Comparison of ENCODE assay signal across 13 cellular contexts in genomic region chr12:32681272-32681671, GRCh38. TPM values are rescaled to one million over a fixed set of nuclear protein-coding genes. Genes with fewer than 3 reads are reported as not detected.
DNase-seq lines count a peak whose midpoint lies in the region; ATAC-seq, FAIRE-seq and TF ChIP-seq lines count a peak whose summit lies in the region.
"Had no signal": no experiment of that assay in that cellular context is flagged by ENCODE, and none has a peak within 500 bp of the region (broad histone marks: within the 10 kb centered on the region; RNA-seq: fewer than 3 reads in every experiment).

No MANE protein-coding gene starts in this region.

- H3K9me3 ChIP-seq in MG63 = no peaks in the 10 kb centered on the region
- no peaks in the 10 kb centered on the region for H3K9me3 ChIP-seq in esophagus muscularis mucosa
- no peaks in the 10 kb centered on the region for H3K9me3 ChIP-seq in stomach
- no peaks in the 10 kb centered on the region for H3K9me3 ChIP-seq in WERI-Rb-1 (ENCODE audit: severe bottlenecking)
- H3K9me3 ChIP-seq: heart left ventricle had no signal

- H3K27ac ChIP-seq in esophagus muscularis mucosa (replicated peaks in 1 of 4) (peak overlapping the region; percentile 87 to 99 (median 96)), stomach (peak overlapping the region in 3 of 5 donors; percentile 94 to 98 (median 96)), WERI-Rb-1 (no peak overlapping the region)

- H3K36me3 ChIP-seq in MG63 = peaks cover 34% of the 10 kb centered on the region
- H3K36me3 ChIP-seq in esophagus muscularis mucosa = peaks cover 0 to 7% (median 0%) of the 10 kb centered on the region in 4 donors
- peaks cover 0 to 11% (median 9%) of the 10 kb centered on the region in 4 donors for H3K36me3 ChIP-seq in stomach
- H3K36me3 ChIP-seq in WERI-Rb-1 = peaks cover 30% of the 10 kb centered on the region

- DNase-seq in activated T-cell treated with anti-CD3 and anti-CD28 coated beads, Interleukin-2, amount 50 U/mL, for 72 hours = no peak
- no peak for DNase-seq in activated T-cell treated with anti-CD3 and anti-CD28 coated beads for 4 hours
- no peak for DNase-seq in MG63
- DNase-seq in esophagus muscularis mucosa (ENCODE audit: extremely low spot score) = no peak
- DNase-seq in stomach = no peak
- DNase-seq in D721Med (ENCODE audit: insufficient read length, low spot score) = no peak
- no peak for DNase-seq in WERI-Rb-1
- DNase-seq in GM10266 (ENCODE audit: extremely low spot score) = no peak
- DNase-seq: activated gamma-delta T cell, heart left ventricle, NCI-H187, right cardiac atrium had no signal

- H3K27ac Mint-ChIP-seq in activated T-cell treated with anti-CD3 and anti-CD28 coated beads, Interleukin-2, amount 50 U/mL, for 72 hours = no peak overlapping the region

- 82% methylated on average over 11 of the region's 11 CpGs for WGBS in esophagus muscularis mucosa
- WGBS in stomach, 5 donors = 84 to 89% (median 85%) methylated on average over 11 of the region's 11 CpGs

- H3K27me3 ChIP-seq in MG63 = no peaks in the 10 kb centered on the region
- no peaks in the 10 kb centered on the region for H3K27me3 ChIP-seq in esophagus muscularis mucosa
- no peaks in the 10 kb centered on the region for H3K27me3 ChIP-seq in stomach
- H3K27me3 ChIP-seq in WERI-Rb-1 (ENCODE audit: insufficient read depth, low read depth, severe bottlenecking) = no peaks in the 10 kb centered on the region
- H3K27me3 ChIP-seq: heart left ventricle had no signal

- peak overlapping the region; percentile 90; the same call in 1 of the 2 replicates for H3K4me3 ChIP-seq in MG63
- H3K4me3 ChIP-seq in esophagus muscularis mucosa = no peak overlapping the region
- no peak overlapping the region for H3K4me3 ChIP-seq in stomach
- no peak overlapping the region for H3K4me3 ChIP-seq in WERI-Rb-1 (ENCODE audit: low read depth, low read length)
- H3K4me3 ChIP-seq: lung had no signal

- TF ChIP-seq EP300 in esophagus muscularis mucosa (IDR thresholded peaks at IDR 0.05) = no peak
- TF ChIP-seq EP300 in stomach (IDR thresholded peaks at IDR 0.05) = no peak

- peaks cover 30% of the 10 kb centered on the region for H3K4me1 Mint-ChIP-seq in activated T-cell treated with anti-CD3 and anti-CD28 coated beads, Interleukin-2, amount 50 U/mL, for 72 hours (ENCODE audit: low read depth)

- TF ChIP-seq CTCF in esophagus muscularis mucosa (IDR thresholded peaks at IDR 0.05) (no peak), stomach (IDR thresholded peaks at IDR 0.05) (no peak), D721Med (IDR thresholded peaks at IDR 0.05; ENCODE audit: insufficient read depth, missing control alignments) (no peak), WERI-Rb-1 (IDR thresholded peaks at IDR 0.05; ENCODE audit: low read depth, low read length) (no peak), GM10266 (IDR thresholded peaks at IDR 0.05; ENCODE audit: control insufficient read depth, insufficient read depth, low read depth, missing control alignments) (no peak)

- H3K27me3 Mint-ChIP-seq in activated T-cell treated with anti-CD3 and anti-CD28 coated beads, Interleukin-2, amount 50 U/mL, for 72 hours (ENCODE audit: low read depth) = no peaks in the 10 kb centered on the region

- peaks cover 0 to 7% of the 10 kb centered on the region in 2 donors for H3K36me3 Mint-ChIP-seq in activated T-cell treated with anti-CD3 and anti-CD28 coated beads, Interleukin-2, amount 50 U/mL, for 72 hours (ENCODE audit: insufficient read depth in 2 of 2)

- no peaks in the 10 kb centered on the region for H3K9me3 Mint-ChIP-seq in activated T-cell treated with anti-CD3 and anti-CD28 coated beads, Interleukin-2, amount 50 U/mL, for 72 hours

- ATAC-seq in activated T-cell treated with anti-CD3 and anti-CD28 coated beads, Interleukin-2, amount 50 U/mL, for 72 hours (replicated peaks in 1 of 2) = no peak
- ATAC-seq: heart left ventricle, right cardiac atrium had no signal

- intact Hi-C loops in esophagus muscularis mucosa (cut with DNase I) = no loop called here
- intact Hi-C loops in stomach (cut with DNase I; ENCODE audit: low total_unique reads) = no loop called here

- peaks cover 12 to 36% (median 26%) of the 10 kb centered on the region in 4 donors for H3K4me1 ChIP-seq in esophagus muscularis mucosa
- peaks cover 0 to 41% (median 25%) of the 10 kb centered on the region in 4 donors for H3K4me1 ChIP-seq in stomach

- TF ChIP-seq POLR2A in esophagus muscularis mucosa (IDR thresholded peaks at IDR 0.05; ENCODE audit: low read depth) (no peak), stomach (IDR thresholded peaks at IDR 0.05) (no peak)

- no peak for FAIRE-seq in D721Med (lab: Jason Lieb, UNC)

- H3K4me3 Mint-ChIP-seq in activated T-cell treated with anti-CD3 and anti-CD28 coated beads, Interleukin-2, amount 50 U/mL, for 72 hours = peak overlapping the region; percentile 32 to 96

RNA-seq across cellular contexts. Expression of gene DNM1L, which starts 2.2 kb away (rescaled TPM):
- total RNA-seq in activated T-cell treated with anti-CD3 and anti-CD28 coated beads, Interleukin-2, amount 50 U/mL, for 72 hours = 10 to 100 TPM; 60.0 to 60.3 TPM
- total RNA-seq in MG63 (2014; rRNA removed; shearing (Covaris generic); ENCODE audit: low replicate concordance) = 73.7 and 89.9 TPM in 2 replicates
- total RNA-seq in esophagus muscularis mucosa (10 to 100 TPM; 66.4 to 81.4 (median 71.8) TPM), stomach (100 to 1,000 TPM in 2 of 5 donors, 10 to 100 TPM in 3; 33.9 to 157 (median 61.3) TPM)
- 10 to 100 TPM; 17.7 to 23.2 (median 19.6) TPM for polyA plus RNA-seq in stomach
